In the genomic region with DNA sequence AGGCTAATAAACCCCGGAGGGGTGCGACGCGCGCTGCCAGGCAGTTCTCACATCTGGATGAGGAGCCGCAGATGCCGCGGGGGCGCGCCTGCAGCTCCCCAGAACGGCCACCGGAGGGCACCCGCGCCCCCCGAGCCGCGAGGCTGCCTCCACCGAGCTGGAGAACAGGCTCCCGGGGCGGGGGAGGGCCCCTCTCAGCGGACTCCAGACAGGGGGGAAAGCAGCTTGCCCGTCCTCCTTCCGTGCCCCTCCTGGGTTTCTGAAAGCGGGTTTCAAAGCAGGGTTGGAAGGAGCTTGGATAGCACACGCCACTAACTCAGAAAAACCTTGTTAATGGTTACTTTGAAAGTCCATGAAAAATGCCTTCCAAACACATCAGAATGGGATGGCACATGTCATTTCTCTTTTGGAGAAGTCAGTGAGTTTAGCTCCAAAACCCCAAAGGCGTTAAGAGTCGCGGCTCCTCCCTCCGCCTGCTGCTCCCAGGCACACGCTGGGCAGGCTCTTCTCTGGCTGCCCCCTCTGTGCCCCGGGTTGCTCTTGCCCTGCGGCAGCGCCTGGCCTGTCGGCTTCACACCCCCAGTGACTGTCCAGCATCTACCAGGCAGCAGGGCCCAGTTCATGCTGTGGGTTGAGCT, we compare ENCODE assay signal across 8 cellular contexts.
DNase-seq lines count a peak whose midpoint lies in the region; ATAC-seq and TF ChIP-seq lines count a peak whose summit lies in the region.

No MANE protein-coding gene starts in this region.

- H3K27me3 ChIP-seq in Loucy (ENCODE audit: insufficient read depth, low read length, poor library complexity, severe bottlenecking) (no peaks in the 10 kb centered on the region), right cardiac atrium (ENCODE audit: control insufficient read depth, insufficient read depth) (no peaks in the 10 kb centered on the region)

- no peak overlapping the region for H3K9ac ChIP-seq in Loucy (ENCODE audit: low read depth, low read length, poor library complexity, severe bottlenecking)

- H3K4me3 Mint-ChIP-seq in activated T-helper 1 cell treated with anti-CD3 and anti-CD28 coated beads, Interleukin-12 subunit alpha, Interleukin-12 subunit beta, Interleukin-2, Interleukin-4 antibody, amounts not matched to agents 30 ng/mL and 10 ng/mL and 1 ng/mL, durations not matched to agents 14 hours and 24 hours and 36 hours: no peak overlapping the region

- no peak overlapping the region for H3K4me3 ChIP-seq in Loucy (ENCODE audit: low read length, poor library complexity, severe bottlenecking)
- no peak overlapping the region for H3K4me3 ChIP-seq in right cardiac atrium (ENCODE audit: low read length)
- peak overlapping the region; percentile 25 for H3K4me3 ChIP-seq in skeletal muscle cell (ENCODE audit: low read depth, low read length)

- no peaks in the 10 kb centered on the region for H3F3A ChIP-seq in Loucy (ENCODE audit: low read depth)

- no peak overlapping the region for H3K27ac Mint-ChIP-seq in activated T-helper 1 cell treated with anti-CD3 and anti-CD28 coated beads, Interleukin-12 subunit alpha, Interleukin-12 subunit beta, Interleukin-2, Interleukin-4 antibody, amounts not matched to agents 30 ng/mL and 10 ng/mL and 1 ng/mL, durations not matched to agents 14 hours and 24 hours and 36 hours

- no peaks in the 10 kb centered on the region for H3K9me3 Mint-ChIP-seq in activated T-helper 1 cell treated with anti-CD3 and anti-CD28 coated beads, Interleukin-12 subunit alpha, Interleukin-12 subunit beta, Interleukin-2, Interleukin-4 antibody, amounts not matched to agents 30 ng/mL and 10 ng/mL and 1 ng/mL, durations not matched to agents 14 hours and 24 hours and 36 hours

- intact Hi-C loops in activated T-helper 1 cell treated with anti-CD3 and anti-CD28 coated beads, Interleukin-12 subunit alpha, Interleukin-12 subunit beta, Interleukin-2, Interleukin-4 antibody, amounts not matched to agents 30 ng/mL and 10 ng/mL and 1 ng/mL, durations not matched to agents 14 hours and 24 hours and 36 hours (cut with micrococcal nuclease): no loop called here
- intact Hi-C loops in right cardiac atrium (cut with DNase I): no loop called here

- no peaks in the 10 kb centered on the region for H4K20me1 ChIP-seq in Loucy (ENCODE audit: insufficient read depth, low read length, poor library complexity, severe bottlenecking)

- no peaks in the 10 kb centered on the region for H3K36me3 ChIP-seq in Loucy (ENCODE audit: insufficient read depth, low read length)

- peak overlapping the region; percentile 32; the same call in 1 of the 2 replicates for H2AFZ ChIP-seq in Loucy (ENCODE audit: low read length)

- no peaks in the 10 kb centered on the region for H3K9me3 ChIP-seq in Loucy (ENCODE audit: insufficient read depth, low read depth, low read length)
- H3K9me3 ChIP-seq in right cardiac atrium (ENCODE audit: control insufficient read depth, low read length): no peaks in the 10 kb centered on the region

- H3K4me1 Mint-ChIP-seq in activated T-helper 1 cell treated with anti-CD3 and anti-CD28 coated beads, Interleukin-12 subunit alpha, Interleukin-12 subunit beta, Interleukin-2, Interleukin-4 antibody, amounts not matched to agents 30 ng/mL and 10 ng/mL and 1 ng/mL, durations not matched to agents 14 hours and 24 hours and 36 hours (ENCODE audit: low read depth): no peaks in the 10 kb centered on the region

- WGBS in right cardiac atrium: 13% methylated on average over 34 of the region's 34 CpGs

- no peaks in the 10 kb centered on the region for H3K27me3 Mint-ChIP-seq in activated T-helper 1 cell treated with anti-CD3 and anti-CD28 coated beads, Interleukin-12 subunit alpha, Interleukin-12 subunit beta, Interleukin-2, Interleukin-4 antibody, amounts not matched to agents 30 ng/mL and 10 ng/mL and 1 ng/mL, durations not matched to agents 14 hours and 24 hours and 36 hours (ENCODE audit: insufficient read depth)

- H3K4me1 ChIP-seq in Loucy (ENCODE audit: insufficient read depth, low read length, poor library complexity, severe bottlenecking) (peaks cover 5% of the 10 kb centered on the region), right cardiac atrium (ENCODE audit: control insufficient read depth, insufficient read depth, low read length) (no peaks in the 10 kb centered on the region)

- ATAC-seq in GM21737 (IDR thresholded peaks at IDR 0.05; ENCODE audit: unreplicated experiment) (peak; percentile 78), right cardiac atrium (peak; percentile 70 to 77)

- no peak overlapping the region for H3K4me2 ChIP-seq in Loucy (ENCODE audit: low read depth, low read length, poor library complexity, severe bottlenecking)

- DNase-seq in activated CD4-positive, alpha-beta T cell treated with anti-CD3 and anti-CD28 coated beads for 48 hours: peak; percentile 61
- DNase-seq in activated CD4-positive, alpha-beta T cell treated with anti-CD3 and anti-CD28 coated beads, Interleukin-2, amount 50 U/mL, for 4 hours: no peak
- DNase-seq in activated T-helper 1 cell treated with anti-CD3 and anti-CD28 coated beads, Interleukin-12 subunit alpha, Interleukin-12 subunit beta, Interleukin-2, Interleukin-4 antibody, amounts not matched to agents 30 ng/mL and 10 ng/mL and 1 ng/mL, durations not matched to agents 14 hours and 24 hours and 36 hours (ENCODE audit: low spot score): peak; percentile 21
- DNase-seq in right cardiac atrium: peak; percentile 55 to 82 (median 79)
- no peak for DNase-seq in skeletal muscle cell (ENCODE audit: low read depth)
- DNase-seq in GF-D8 (lab: John Stamatoyannopoulos, UW): no peak

- H3K36me3 Mint-ChIP-seq in activated T-helper 1 cell treated with anti-CD3 and anti-CD28 coated beads, Interleukin-12 subunit alpha, Interleukin-12 subunit beta, Interleukin-2, Interleukin-4 antibody, amounts not matched to agents 30 ng/mL and 10 ng/mL and 1 ng/mL, durations not matched to agents 14 hours and 24 hours and 36 hours (ENCODE audit: low read depth): no peaks in the 10 kb centered on the region

- TF ChIP-seq CTCF in Loucy (conservative IDR thresholded peaks at IDR 0.05; ENCODE audit: low read length): peak; percentile 68

- H3K27ac ChIP-seq in right cardiac atrium (ENCODE audit: low read length): no peak overlapping the region

- no peaks in the 10 kb centered on the region for H3K9me2 ChIP-seq in Loucy (replicated peaks; ENCODE audit: low read depth, low read length)

- no peaks in the 10 kb centered on the region for H3K79me2 ChIP-seq in Loucy (ENCODE audit: insufficient read depth, low read length)

Comparison
In these comparisons a context has a peak if more than half of its experiments do, and no peak if none do; other contexts are left out.
1. DNase-seq: peak in activated CD4-positive, alpha-beta T cell treated with anti-CD3 and anti-CD28 coated beads for 48 hours (single experiment), activated T-helper 1 cell treated with anti-CD3 and anti-CD28 coated beads, Interleukin-12 subunit alpha, Interleukin-12 subunit beta, Interleukin-2, Interleukin-4 antibody, amounts not matched to agents 30 ng/mL and 10 ng/mL and 1 ng/mL, durations not matched to agents 14 hours and 24 hours and 36 hours (single experiment) and right cardiac atrium (3 of 3); none in activated CD4-positive, alpha-beta T cell treated with anti-CD3 and anti-CD28 coated beads, Interleukin-2, amount 50 U/mL, for 4 hours (0 of 2), skeletal muscle cell (single experiment) and GF-D8 (single experiment).